8 cellular contexts compared by ENCODE assay signal in the genomic region with DNA sequence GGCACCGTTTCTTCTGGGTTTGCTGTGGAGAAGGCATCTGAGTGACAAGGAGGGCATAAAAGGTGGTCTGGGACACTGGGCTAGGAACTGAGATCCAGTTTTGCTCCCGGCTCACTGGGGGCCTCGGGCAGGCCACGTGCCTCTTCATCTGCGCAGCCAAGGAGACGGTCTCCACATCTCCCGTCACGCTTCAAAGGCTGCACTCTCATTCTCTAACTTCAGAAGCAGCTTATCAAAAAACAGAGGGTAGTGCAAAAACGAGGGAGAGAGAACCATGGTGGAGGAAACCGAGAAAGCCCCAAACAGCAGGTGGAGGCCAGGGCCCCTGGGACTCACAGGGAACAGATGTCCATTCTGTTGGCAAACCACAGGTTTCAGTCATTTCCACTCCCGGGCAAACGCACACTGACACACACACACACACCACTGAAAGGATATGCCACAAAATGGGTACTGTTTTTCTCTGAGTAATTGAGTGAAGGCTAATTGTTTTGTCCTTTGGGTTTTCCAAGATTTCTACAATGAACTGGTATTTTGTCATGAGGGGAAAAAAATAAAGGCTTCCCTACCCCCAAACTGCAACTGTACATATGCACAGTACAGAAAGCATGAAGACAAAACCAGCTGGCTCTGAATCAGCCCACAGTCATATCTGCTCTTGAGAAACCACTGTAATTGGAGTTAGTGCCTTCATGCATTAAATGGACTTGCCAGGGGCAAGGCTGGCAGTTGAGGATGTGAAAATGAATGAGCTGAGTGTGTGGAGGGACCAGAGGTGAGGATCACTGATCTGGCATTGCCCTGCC.
A peak's percentile ranks its signal among the peaks of the same experiment; 100 is the strongest.
DNase-seq lines count a peak whose midpoint lies in the region; ATAC-seq and TF ChIP-seq lines count a peak whose summit lies in the region.

No MANE protein-coding gene starts in this region.

- intact Hi-C loops in uterus (cut with DNase I; ENCODE audit: low total_unique reads), result no loop called here

- no peak for TF ChIP-seq POLR2A in uterus (IDR thresholded peaks at IDR 0.05)

- H3K27me3 ChIP-seq in BE2C (no peaks in the 10 kb centered on the region), SK-N-SH (ENCODE audit: insufficient read depth) (no peaks in the 10 kb centered on the region), uterus (no peaks in the 10 kb centered on the region)

- H4K20me1 ChIP-seq in SK-N-SH (ENCODE audit: insufficient read depth), result no peaks in the 10 kb centered on the region

- peak in 1 of 2 experiments; percentile 51; a peak in 2 of 4 replicates for TF ChIP-seq EP300 in SK-N-SH (IDR thresholded peaks at IDR 0.05; ENCODE audit: borderline replicate concordance in 1 of 2, low read depth in 1 of 2, low read length in 1 of 2)

- POLR2A ChIA-PET in SK-N-SH (lab: Yijun Ruan, JAX), result interaction anchor here (1.6 kb wide), 1 partner anchor 53 kb away, joined by 7 read pairs; no protein-coding TSS in a partner anchor

- no peaks in the 10 kb centered on the region for H3K9me2 ChIP-seq in SK-N-SH

- H3K27ac ChIP-seq in SK-N-SH (ENCODE audit: low read depth in 2 of 2, low read length in 1 of 2), result peak overlapping the region in 1 of 2 experiments; percentile 83; a peak in 2 of 4 replicates
- H3K27ac ChIP-seq in uterus, result no peak overlapping the region

- H3K36me3 ChIP-seq in BE2C (no peaks in the 10 kb centered on the region), SK-N-SH (replicated peaks in 1 of 2; ENCODE audit: control insufficient read depth in 1 of 2, insufficient read depth in 2 of 2, low read length in 1 of 2) (no peaks in the 10 kb centered on the region), uterus (no peaks in the 10 kb centered on the region)

- peaks cover 7% of the 10 kb centered on the region for H3F3A ChIP-seq in SK-N-SH (replicated peaks; ENCODE audit: insufficient read depth)

- H3K4me1 ChIP-seq in BE2C (peaks cover 7% of the 10 kb centered on the region), SK-N-SH (ENCODE audit: control insufficient read depth in 1 of 2, insufficient read depth in 2 of 2, low read depth in 1 of 2, low read length in 1 of 2) (peaks cover 31 to 44% of the 10 kb centered on the region in 2 experiments; a peak in 2 of 4 replicates), uterus (peaks cover 0 to 12% of the 10 kb centered on the region in 2 donors)

- H3K4me2 ChIP-seq in SK-N-SH, result peak overlapping the region; percentile 15; the same call in 1 of the 2 replicates

- TF ChIP-seq CTCF in BE2C (IDR thresholded peaks at IDR 0.05; ENCODE audit: low read depth, low read length), result no peak
- no peak for TF ChIP-seq CTCF in SK-N-SH (IDR thresholded peaks at IDR 0.05)
- no peak for TF ChIP-seq CTCF in uterus (IDR thresholded peaks at IDR 0.05)

- H3K79me2 ChIP-seq in SK-N-SH (ENCODE audit: insufficient read depth), result no peaks in the 10 kb centered on the region

- H3K4me3 ChIP-seq in BE2C (ENCODE audit: low read depth, low read length), result no peak overlapping the region
- no peak overlapping the region for H3K4me3 ChIP-seq in SK-N-SH (ENCODE audit: low read depth in 2 of 2, low read length in 1 of 2)
- no peak overlapping the region for H3K4me3 ChIP-seq in uterus

- DNase-seq in BE2C, result peak; percentile 33
- DNase-seq in SK-N-SH, result peak; percentile 52
- DNase-seq in mesenteric fat pad (ENCODE audit: low spot score), result peak; percentile 22
- no peak for DNase-seq in DMS53 treated with DMSO at 0.1 percent for 48 hours (lab: John Stamatoyannopoulos, UW; ENCODE audit: unreplicated experiment)
- no peak for DNase-seq in uterus
- no peak for DNase-seq in stimulated activated CD4-positive, alpha-beta T cell treated with anti-CD3 and anti-CD28 coated beads, Interleukin-2, amount 100 ng/mL, for 24 hours

- ATAC-seq in GM18861 (IDR thresholded peaks at IDR 0.05; ENCODE audit: unreplicated experiment) (peak; percentile 35), HG03196 (IDR thresholded peaks at IDR 0.05; ENCODE audit: unreplicated experiment) (peak; percentile 37)

- H2AFZ ChIP-seq in SK-N-SH (ENCODE audit: low read depth), result no peak overlapping the region

- H3K9me3 ChIP-seq in BE2C, result no peaks in the 10 kb centered on the region
- no peaks in the 10 kb centered on the region for H3K9me3 ChIP-seq in SK-N-SH
- H3K9me3 ChIP-seq in uterus, result no peaks in the 10 kb centered on the region

- no peak overlapping the region for H3K9ac ChIP-seq in SK-N-SH

- TF ChIP-seq RAD21 in SK-N-SH (IDR thresholded peaks at IDR 0.05; ENCODE audit: low read length), result no peak

- CTCF ChIA-PET in SK-N-SH (lab: Yijun Ruan, JAX), result interaction anchor here (0.6 to 2.7 kb wide), 13 partner anchors 9 to 220 kb away, joined by 3 to 13 read pairs (median 3); no protein-coding TSS in a partner anchor

- WGBS in SK-N-SH (ENCODE audit: low lambda C conversion rate), result 77% methylated on average over 11 of the region's 12 CpGs

TF ChIP-seq in SK-N-SH, 30 proteins besides CTCF, POLR2A, EP300 and RAD21:
- TF ChIP-seq FOSL2 (IDR thresholded peaks at IDR 0.05; ENCODE audit: borderline replicate concordance, low read depth) (peak; percentile 51), JUND (IDR thresholded peaks at IDR 0.05) (0 out of 2 replicates have a peak, but pooled peaks have one; percentile 37), CHD2 (IDR thresholded peaks at IDR 0.05; ENCODE audit: low read length, partially characterized antibody) (peak; percentile 49), RXRA (IDR thresholded peaks at IDR 0.05; ENCODE audit: borderline replicate concordance, low read depth) (no peak), POLR2AphosphoS5 (IDR thresholded peaks at IDR 0.05; ENCODE audit: low read depth, low read length) (peak; percentile 24; the same call in 1 of the 2 replicates), NFIC (IDR thresholded peaks at IDR 0.05; ENCODE audit: borderline replicate concordance) (peak; percentile 18; the same call in 1 of the 2 replicates), SIN3A (IDR thresholded peaks at IDR 0.05; ENCODE audit: borderline replicate concordance, low read depth, low read length) (no peak), RCOR1 (IDR thresholded peaks at IDR 0.05; ENCODE audit: low read length) (peak; percentile 53; the same call in 1 of the 2 replicates), TCF12 (IDR thresholded peaks at IDR 0.05) (peak; percentile 74)
- TF ChIP-seq, protein P1, sequence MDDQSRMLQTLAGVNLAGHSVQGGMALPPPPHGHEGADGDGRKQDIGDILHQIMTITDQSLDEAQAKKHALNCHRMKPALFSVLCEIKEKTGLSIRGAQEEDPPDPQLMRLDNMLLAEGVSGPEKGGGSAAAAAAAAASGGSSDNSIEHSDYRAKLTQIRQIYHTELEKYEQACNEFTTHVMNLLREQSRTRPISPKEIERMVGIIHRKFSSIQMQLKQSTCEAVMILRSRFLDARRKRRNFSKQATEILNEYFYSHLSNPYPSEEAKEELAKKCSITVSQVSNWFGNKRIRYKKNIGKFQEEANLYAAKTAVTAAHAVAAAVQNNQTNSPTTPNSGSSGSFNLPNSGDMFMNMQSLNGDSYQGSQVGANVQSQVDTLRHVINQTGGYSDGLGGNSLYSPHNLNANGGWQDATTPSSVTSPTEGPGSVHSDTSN (IDR thresholded peaks at IDR 0.05), result peak; percentile 18
- TF ChIP-seq, protein P2, sequence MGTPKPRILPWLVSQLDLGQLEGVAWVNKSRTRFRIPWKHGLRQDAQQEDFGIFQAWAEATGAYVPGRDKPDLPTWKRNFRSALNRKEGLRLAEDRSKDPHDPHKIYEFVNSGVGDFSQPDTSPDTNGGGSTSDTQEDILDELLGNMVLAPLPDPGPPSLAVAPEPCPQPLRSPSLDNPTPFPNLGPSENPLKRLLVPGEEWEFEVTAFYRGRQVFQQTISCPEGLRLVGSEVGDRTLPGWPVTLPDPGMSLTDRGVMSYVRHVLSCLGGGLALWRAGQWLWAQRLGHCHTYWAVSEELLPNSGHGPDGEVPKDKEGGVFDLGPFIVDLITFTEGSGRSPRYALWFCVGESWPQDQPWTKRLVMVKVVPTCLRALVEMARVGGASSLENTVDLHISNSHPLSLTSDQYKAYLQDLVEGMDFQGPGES (IDR thresholded peaks at IDR 0.05; ENCODE audit: low read depth, low read length), result no peak

Comparison
In these comparisons a context has a peak if more than half of its experiments do, and no peak if none do; other contexts are left out.
1. DNase-seq: peak in BE2C (single experiment), SK-N-SH (single experiment) and mesenteric fat pad (single experiment); none in DMS53 treated with DMSO at 0.1 percent for 48 hours (single experiment), uterus (0 of 2) and stimulated activated CD4-positive, alpha-beta T cell treated with anti-CD3 and anti-CD28 coated beads, Interleukin-2, amount 100 ng/mL, for 24 hours (0 of 2).